Comparison of ENCODE assay signal across 21 cellular contexts in genomic region chr12:29589852-29590251, GRCh38.
DNase-seq lines count a peak whose midpoint lies in the region; ATAC-seq and TF ChIP-seq lines count a peak whose summit lies in the region.
"Had no signal": no experiment of that assay in that cellular context is flagged by ENCODE, and none has a peak within 500 bp of the region (broad histone marks: within the 10 kb centered on the region; RNA-seq: fewer than 3 reads in every experiment).

No MANE protein-coding gene starts in this region.

- no peaks in the 10 kb centered on the region for H3K9me3 ChIP-seq in parathyroid adenoma (ENCODE audit: control insufficient read depth, low read length)
- no peaks in the 10 kb centered on the region for H3K9me3 ChIP-seq in naive thymus-derived CD4-positive, alpha-beta T cell (ENCODE audit: control insufficient read depth in 2 of 3, low read length in 3 of 3)

- peaks cover 0 to 21% (median 18%) of the 10 kb centered on the region in 5 donors for H3K27me3 Mint-ChIP-seq in naive thymus-derived CD4-positive, alpha-beta T cell

- no peak overlapping the region for H3K4me3 ChIP-seq in fibroblast of villous mesenchyme (ENCODE audit: low read depth, low read length)
- no peak overlapping the region for H3K4me3 ChIP-seq in parathyroid adenoma (ENCODE audit: low read depth, low read length)
- H3K4me3 ChIP-seq in naive thymus-derived CD4-positive, alpha-beta T cell (ENCODE audit: low read length), result no peak overlapping the region

- POLR2A ChIA-PET in naive thymus-derived CD4-positive, alpha-beta T cell (lab: Charles Lee), result no interaction called here

- no peaks in the 10 kb centered on the region for H3K4me1 Mint-ChIP-seq in naive thymus-derived CD4-positive, alpha-beta T cell

- TF ChIP-seq CTCF in fibroblast of villous mesenchyme (IDR thresholded peaks at IDR 0.05; ENCODE audit: insufficient read depth, low read depth, low read length) (no peak), parathyroid adenoma (IDR thresholded peaks at IDR 0.05) (no peak)

- H3K36me3 Mint-ChIP-seq in naive thymus-derived CD4-positive, alpha-beta T cell, result peaks cover 0 to 2% (median 0%) of the 10 kb centered on the region in 5 donors

- H3K4me1 ChIP-seq in parathyroid adenoma, result peaks cover 47% of the 10 kb centered on the region
- H3K4me1 ChIP-seq in naive thymus-derived CD4-positive, alpha-beta T cell (ENCODE audit: control insufficient read depth in 2 of 2, insufficient read depth in 2 of 2, low read length in 2 of 2), result no peaks in the 10 kb centered on the region

- CTCF ChIA-PET in naive thymus-derived CD4-positive, alpha-beta T cell (lab: Charles Lee), result no interaction called here

- peaks cover 0 to 6% (median 0%) of the 10 kb centered on the region in 11 donors for H3K9me3 Mint-ChIP-seq in naive thymus-derived CD4-positive, alpha-beta T cell

- intact Hi-C loops in naive thymus-derived CD4-positive, alpha-beta T cell (cut with micrococcal nuclease), result no loop called here

- no peak for ATAC-seq in GM19397 (IDR thresholded peaks at IDR 0.05; ENCODE audit: unreplicated experiment)
- no peak for ATAC-seq in naive thymus-derived CD4-positive, alpha-beta T cell
- ATAC-seq: HCT116, SK-N-SH treated with all-trans-retinoic acid at 6 μM for 48 hours had no signal

- no peaks in the 10 kb centered on the region for H3K27me3 ChIP-seq in parathyroid adenoma (ENCODE audit: control insufficient read depth, insufficient read depth, low read length)
- H3K27me3 ChIP-seq in naive thymus-derived CD4-positive, alpha-beta T cell (ENCODE audit: control insufficient read depth in 2 of 2, insufficient read depth in 2 of 2, low read length in 2 of 2), result no peaks in the 10 kb centered on the region

- peak overlapping the region; percentile 93 for H3K27ac ChIP-seq in parathyroid adenoma
- H3K27ac ChIP-seq in naive thymus-derived CD4-positive, alpha-beta T cell (ENCODE audit: low read depth, low read length), result no peak overlapping the region
- H3K27ac ChIP-seq: C4-2B had no signal

- no peak overlapping the region for H3K4me2 ChIP-seq in parathyroid adenoma (ENCODE audit: low read length)

- H3K79me2 ChIP-seq in parathyroid adenoma, result no peaks in the 10 kb centered on the region

- no peaks in the 10 kb centered on the region for H3K36me3 ChIP-seq in parathyroid adenoma (ENCODE audit: control insufficient read depth, insufficient read depth, low read length)
- no peaks in the 10 kb centered on the region for H3K36me3 ChIP-seq in naive thymus-derived CD4-positive, alpha-beta T cell (ENCODE audit: control insufficient read depth in 2 of 3, insufficient read depth in 3 of 3, low read length in 3 of 3)

- H3K9ac ChIP-seq in parathyroid adenoma, result no peak overlapping the region

- H3K27ac Mint-ChIP-seq in naive thymus-derived CD4-positive, alpha-beta T cell, result no peak overlapping the region

- DNase-seq in amniotic epithelial cell (ENCODE audit: low read depth) (peak; percentile 54), fibroblast of villous mesenchyme (ENCODE audit: low read depth) (peak; percentile 55), cerebellum (ENCODE audit: low spot score) (no peak), kidney tubule cell (ENCODE audit: low spot score) (no peak)
- no peak for DNase-seq in naive thymus-derived CD4-positive, alpha-beta T cell
- DNase-seq: ACHN, AML-193, DMS79 treated with DMSO at 0.1 percent for 48 hours, KBM-7, NCI-H1417, NCI-H187 treated with DMSO at 0.1 percent for 48 hours, NCI-H2227 treated with DMSO at 0.1 percent for 48 hours, NCI-H510A treated with DMSO at 0.1 percent for 48 hours, NCI-H82, OCI-M1, SIG-M5 had no signal

- H2AFZ ChIP-seq in parathyroid adenoma, result peak overlapping the region; percentile 80

- no peak overlapping the region for H3K4me3 Mint-ChIP-seq in naive thymus-derived CD4-positive, alpha-beta T cell

Comparison
In these comparisons a context has a peak if more than half of its experiments do, and no peak if none do; other contexts are left out.
1. DNase-seq: peak in amniotic epithelial cell (single experiment) and fibroblast of villous mesenchyme (single experiment); none in naive thymus-derived CD4-positive, alpha-beta T cell (0 of 9), cerebellum (single experiment) and kidney tubule cell (single experiment).